In genomic region chr5:50889790-50890189, GRCh38 we compare ENCODE assay signal across 23 cellular contexts.
DNase-seq lines count a peak whose midpoint lies in the region; ATAC-seq and TF ChIP-seq lines count a peak whose summit lies in the region.
"Had no signal": no experiment of that assay in that cellular context is flagged by ENCODE, and none has a peak within 500 bp of the region (broad histone marks: within the 10 kb centered on the region; RNA-seq: fewer than 3 reads in every experiment).

No MANE protein-coding gene starts in this region.

- intact Hi-C loops in MCF 10A (cut with micrococcal nuclease), result no loop called here
- intact Hi-C loops in breast epithelium (cut with DNase I; ENCODE audit: low total_unique reads), result no loop called here

- H3K27me3 Mint-ChIP-seq in MCF 10A (ENCODE audit: insufficient read depth, unreplicated experiment), result no peaks in the 10 kb centered on the region
- H3K27me3 Mint-ChIP-seq: IgD-negative memory B cell had no signal

- TF ChIP-seq POLR2A in breast epithelium (IDR thresholded peaks at IDR 0.05), result no peak

- H3K4me3 Mint-ChIP-seq in MCF 10A (ENCODE audit: unreplicated experiment), result no peak overlapping the region
- H3K4me3 Mint-ChIP-seq: activated T-helper 17 cell treated with anti-CD3 and anti-CD28 coated beads, Interleukin-2, amount 50 U/mL, for 72 hours; CD4-positive, alpha-beta memory T cell; IgD-negative memory B cell; immature natural killer cell; naive B cell; T-helper 2 cell treated with Interferon-gamma antibody and Interleukin-4, amounts not matched to agents 5 μg/mL and 100 μg/mL, for 36 hours had no signal

- no peak overlapping the region for H3K4me3 ChIP-seq in breast epithelium
- H3K4me3 ChIP-seq: dorsolateral prefrontal cortex, lung had no signal

- no peak overlapping the region for H3K27ac Mint-ChIP-seq in MCF 10A (ENCODE audit: low read depth, unreplicated experiment)
- H3K27ac Mint-ChIP-seq: activated T-helper 17 cell treated with anti-CD3 and anti-CD28 coated beads, Interleukin-2, amount 50 U/mL, for 72 hours; CD4-positive, alpha-beta memory T cell; IgD-negative memory B cell; immature natural killer cell; naive B cell; T-helper 2 cell treated with Interferon-gamma antibody and Interleukin-4, amounts not matched to agents 5 μg/mL and 100 μg/mL, for 36 hours had no signal

- CTCF ChIA-PET in MCF 10A (lab: Yijun Ruan, JAX), result interaction anchor here (0.6 kb wide), 1 partner anchor 1118 kb away, joined by 3 read pairs; no protein-coding TSS in a partner anchor

- peak; percentile 27 for DNase-seq in MCF 10A (ENCODE audit: unreplicated experiment)
- no peak for DNase-seq in breast epithelium (ENCODE audit: low spot score in 2 of 2)
- DNase-seq in NCI-H1092 treated with DMSO at 0.1 percent for 48 hours (lab: John Stamatoyannopoulos, UW), result peak; percentile 16
- DNase-seq in OCI-M1 (lab: John Stamatoyannopoulos, UW), result peak; percentile 11
- DNase-seq in mesenteric fat pad (ENCODE audit: low spot score), result no peak
- no peak for DNase-seq in putamen (ENCODE audit: low spot score)
- DNase-seq: CD4-positive, alpha-beta memory T cell; dorsolateral prefrontal cortex; head of caudate nucleus; immature natural killer cell; naive B cell; NCI-H1436 treated with DMSO at 0.1 percent for 48 hours; NK-92 treated with Interleukin-12 subunit alpha and Interleukin-12 subunit beta, amount 100 ng/mL, for 24 hours; stimulated activated CD4-positive, alpha-beta T cell treated with anti-CD3 and anti-CD28 coated beads, Interleukin-2, amount 100 ng/mL, for 48 hours had no signal

- no peaks in the 10 kb centered on the region for H3K4me1 Mint-ChIP-seq in MCF 10A (ENCODE audit: insufficient read depth, unreplicated experiment)
- H3K4me1 Mint-ChIP-seq: activated T-helper 17 cell treated with anti-CD3 and anti-CD28 coated beads, Interleukin-2, amount 50 U/mL, for 72 hours; CD4-positive, alpha-beta memory T cell; IgD-negative memory B cell; immature natural killer cell; naive B cell had no signal

- no peak overlapping the region for H3K27ac ChIP-seq in breast epithelium
- H3K27ac ChIP-seq: dorsolateral prefrontal cortex, parathyroid adenoma had no signal

- H3K27me3 ChIP-seq in breast epithelium, result no peaks in the 10 kb centered on the region

- POLR2A ChIA-PET in MCF 10A (lab: Yijun Ruan, JAX), result no interaction called here

- no peaks in the 10 kb centered on the region for H3K4me1 ChIP-seq in breast epithelium
- H3K4me1 ChIP-seq: parathyroid adenoma had no signal

- no peaks in the 10 kb centered on the region for H3K36me3 ChIP-seq in breast epithelium

- no peaks in the 10 kb centered on the region for H3K9me3 Mint-ChIP-seq in MCF 10A (ENCODE audit: unreplicated experiment)
- H3K9me3 Mint-ChIP-seq: activated T-helper 17 cell treated with anti-CD3 and anti-CD28 coated beads, Interleukin-2, amount 50 U/mL, for 72 hours; naive B cell; T-helper 2 cell treated with Interferon-gamma antibody and Interleukin-4, amounts not matched to agents 5 μg/mL and 100 μg/mL, for 36 hours had no signal

- TF ChIP-seq CTCF in MCF 10A (IDR thresholded peaks at IDR 0.05; ENCODE audit: unreplicated experiment) (no peak), breast epithelium (IDR thresholded peaks at IDR 0.05) (no peak)

- no TSS peak for BruUV-seq in MCF 10A (replicated peaks; lab: Mats Ljungman, UMichigan)

- H3K9me3 ChIP-seq in breast epithelium, result no peaks in the 10 kb centered on the region

- ATAC-seq in HG02588 (IDR thresholded peaks at IDR 0.05; ENCODE audit: unreplicated experiment) (no peak), HG03571 (IDR thresholded peaks at IDR 0.05; ENCODE audit: unreplicated experiment) (no peak)
- ATAC-seq: activated CD4-positive, CD25-positive, alpha-beta regulatory T cell treated with anti-CD3 and anti-CD28 coated beads, Interleukin-2, amount 50 U/mL, for 24 hours; activated T-helper 17 cell treated with anti-CD3 and anti-CD28 coated beads, Interleukin-2, amount 50 U/mL, for 72 hours; esophagus mucosa had no signal

- no peaks in the 10 kb centered on the region for H3K36me3 Mint-ChIP-seq in MCF 10A (ENCODE audit: insufficient read depth, unreplicated experiment)
- H3K36me3 Mint-ChIP-seq: CD4-positive, alpha-beta memory T cell; IgD-negative memory B cell; immature natural killer cell; naive B cell had no signal

Comparison
In these comparisons a context has a peak if more than half of its experiments do, and no peak if none do; other contexts are left out.
1. DNase-seq: peak in MCF 10A (single experiment), NCI-H1092 treated with DMSO at 0.1 percent for 48 hours (single experiment) and OCI-M1 (single experiment); none in breast epithelium (0 of 2), mesenteric fat pad (single experiment) and putamen (single experiment).